Comparison of ENCODE assay signal across 31 cellular contexts in the genomic region with DNA sequence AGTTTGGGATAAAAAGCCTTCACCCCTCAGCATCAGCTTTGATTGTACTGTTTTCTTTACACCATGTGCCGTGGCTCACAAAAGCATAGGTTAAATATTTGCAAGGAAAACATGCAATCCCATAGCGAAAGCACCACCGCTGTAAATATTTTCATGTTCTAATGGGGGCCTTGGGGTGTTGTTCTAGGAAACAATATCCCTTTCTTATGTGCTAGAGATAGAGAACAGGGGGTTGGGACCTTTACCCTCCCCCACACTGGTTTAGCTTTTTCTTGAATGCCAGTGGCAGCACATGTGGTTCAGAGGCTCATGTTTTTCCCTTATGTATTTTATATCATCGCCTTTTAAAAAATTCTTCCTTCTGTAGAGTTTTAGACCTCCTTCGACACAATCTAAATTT.
A peak's percentile ranks its signal among the peaks of the same experiment; 100 is the strongest.
DNase-seq lines count a peak whose midpoint lies in the region; ATAC-seq and TF ChIP-seq lines count a peak whose summit lies in the region.
"Had no signal": no experiment of that assay in that cellular context is flagged by ENCODE, and none has a peak within 500 bp of the region (broad histone marks: within the 10 kb centered on the region; RNA-seq: fewer than 3 reads in every experiment).

No MANE protein-coding gene starts in this region.

- H3K27me3 ChIP-seq in hepatocyte, result no peaks in the 10 kb centered on the region
- H3K27me3 ChIP-seq: cardiac muscle cell, left lung, sigmoid colon, SJSA1, tibial artery had no signal

- WGBS in hepatocyte (ENCODE audit: low lambda C conversion rate, missing lambda C conversion rate), result 57% methylated on average over 5 of the region's 5 CpGs

- no peaks in the 10 kb centered on the region for H3K9me3 ChIP-seq in hepatocyte (ENCODE audit: low read depth)
- H3K9me3 ChIP-seq: left lung, sigmoid colon, SJSA1, tibial artery had no signal

- H3K27ac ChIP-seq in hepatocyte, result no peak overlapping the region
- H3K27ac ChIP-seq: 22Rv1, coronary artery, epithelial cell of prostate, left lung, sigmoid colon, SJSA1, tibial artery, WERI-Rb-1 had no signal

- no peaks in the 10 kb centered on the region for H3K9me2 ChIP-seq in hepatocyte (replicated peaks; ENCODE audit: insufficient read depth)

- intact Hi-C loops in left ventricle myocardium superior (cut with micrococcal nuclease), result no loop called here

- H3K4me1 ChIP-seq in hepatocyte (ENCODE audit: insufficient read depth), result no peaks in the 10 kb centered on the region
- H3K4me1 ChIP-seq: left lung, sigmoid colon, tibial artery had no signal

- H3K79me2 ChIP-seq in hepatocyte, result no peaks in the 10 kb centered on the region

- H3K36me3 ChIP-seq in hepatocyte (replicated peaks; ENCODE audit: insufficient read depth, low read depth), result no peaks in the 10 kb centered on the region
- H3K36me3 ChIP-seq: cardiac muscle cell, left lung, sigmoid colon, SJSA1, tibial artery, WERI-Rb-1 had no signal

- ATAC-seq in GM21381 (IDR thresholded peaks at IDR 0.05; ENCODE audit: unreplicated experiment) (no peak), left ventricle myocardium superior (no peak), HG03175 (IDR thresholded peaks at IDR 0.05; ENCODE audit: unreplicated experiment) (no peak)
- ATAC-seq: activated naive CD4-positive, alpha-beta T cell treated with anti-CD3 and anti-CD28 coated beads, Interleukin-2, amount 50 U/mL, for 72 hours; K562 had no signal

- TF ChIP-seq CTCF in hepatocyte (IDR thresholded peaks at IDR 0.05; ENCODE audit: poor library complexity), result no peak

- H2AFZ ChIP-seq in hepatocyte, result no peak overlapping the region

- no peaks in the 10 kb centered on the region for H4K20me1 ChIP-seq in hepatocyte (ENCODE audit: insufficient read depth, poor library complexity, severe bottlenecking)

- DNase-seq in DMS153 treated with DMSO at 0.1 percent for 48 hours (lab: John Stamatoyannopoulos, UW; ENCODE audit: unreplicated experiment) (peak; percentile 73), DMS153 (lab: John Stamatoyannopoulos, UW) (no peak), NCI-H526 treated with DMSO at 0.1 percent for 48 hours (lab: John Stamatoyannopoulos, UW) (peak; percentile 4), hepatocyte (ENCODE audit: low spot score) (no peak), smooth muscle cell of the brain vasculature (ENCODE audit: low read depth, low spot score) (peak; percentile 41), left ventricle myocardium superior (no peak)
- DNase-seq: activated CD4-positive, alpha-beta T cell treated with anti-CD3 and anti-CD28 coated beads for 4 hours; amygdala; C1 segment of cervical spinal cord; DND-41; effector memory CD4-positive, alpha-beta T cell; GF-D8; HFFc6; left lung; NCI-H2081 treated with DMSO at 0.1 percent for 48 hours; NCI-H345; posterior cingulate gyrus; sigmoid colon; stimulated activated CD4-positive, alpha-beta T cell treated with anti-CD3 and anti-CD28 coated beads, Interleukin-4, amount 100 ng/mL, for 1 hour; T1000; tibial artery; WERI-Rb-1 had no signal

- H3K4me3 ChIP-seq in hepatocyte, result no peak overlapping the region
- H3K4me3 ChIP-seq: cardiac muscle cell, coronary artery, K562, left lung, sigmoid colon, SJSA1, tibial artery had no signal

- peak overlapping the region; percentile 26 for H3K4me2 ChIP-seq in hepatocyte

Comparison
In these comparisons a context has a peak if more than half of its experiments do, and no peak if none do; other contexts are left out.
1. DNase-seq: peak in DMS153 treated with DMSO at 0.1 percent for 48 hours (single experiment), NCI-H526 treated with DMSO at 0.1 percent for 48 hours (single experiment) and smooth muscle cell of the brain vasculature (single experiment); none in DMS153 (single experiment), hepatocyte (single experiment) and left ventricle myocardium superior (single experiment).